8 cellular contexts compared by ENCODE assay signal in genomic region chr6:150004783-150005717, GRCh38. TPM values are rescaled to one million over a fixed set of nuclear protein-coding genes. Genes with fewer than 3 reads are reported as not detected.
DNase-seq lines count a peak whose midpoint lies in the region; ATAC-seq and TF ChIP-seq lines count a peak whose summit lies in the region.

No MANE protein-coding gene starts in this region.

- H4K20me1 ChIP-seq in BLaER1 treated with 17β-estradiol and CSF1 and Interleukin-3, amounts not matched to agents 10 nM and 100 nM, result peaks cover 0 to 22% (median 7%) of the 10 kb centered on the region in 11 experiments; a peak in 8 of 22 replicates

- DNase-seq in NCI-H748 (lab: John Stamatoyannopoulos, UW; ENCODE audit: unreplicated experiment) (peak; percentile 96), dorsolateral prefrontal cortex (peak; percentile 69 to 89 (median 80)), lower leg skin (ENCODE audit: low spot score in 2 of 2) (peak; percentile 88 to 98)
- DNase-seq in activated CD4-positive, alpha-beta T cell treated with anti-CD3 and anti-CD28 coated beads, Interleukin-2, amount 50 U/mL, for 4 hours, result peak; percentile 79 to 80
- DNase-seq in stimulated activated CD4-positive, alpha-beta T cell treated with anti-CD3 and anti-CD28 coated beads, Interleukin-4, amount 100 ng/mL, for 1 hour, result peak; percentile 87

- peak overlapping the region; percentile 39 to 75 (median 60); a peak in 20 of 22 replicates for H3K9ac ChIP-seq in BLaER1 treated with 17β-estradiol and CSF1 and Interleukin-3, amounts not matched to agents 10 nM and 100 nM

- peak; percentile 52 for ATAC-seq in GM19351 (IDR thresholded peaks at IDR 0.05; ENCODE audit: unreplicated experiment)
- peak; percentile 54 for ATAC-seq in HG03520 (IDR thresholded peaks at IDR 0.05; ENCODE audit: unreplicated experiment)

- TF ChIP-seq CTCF in dorsolateral prefrontal cortex (IDR thresholded peaks at IDR 0.05 in 54 of 56, conservative IDR thresholded peaks at IDR 0.05 in 2 of 56; ENCODE audit: low read depth in 1 of 56, partially characterized antibody in 56 of 56) (peak in 13 of 56 donors; percentile 11 to 43 (median 17)), lower leg skin (IDR thresholded peaks at IDR 0.05) (no peak)

- no peak for TF ChIP-seq POLR2A in lower leg skin (IDR thresholded peaks at IDR 0.05)

- peak overlapping the region; percentile 66 to 76 (median 72) for H3K4me3 ChIP-seq in BLaER1 treated with 17β-estradiol and CSF1 and Interleukin-3, amounts not matched to agents 10 nM and 100 nM
- H3K4me3 ChIP-seq in dorsolateral prefrontal cortex (peak overlapping the region; percentile 36 to 78 (median 63)), lower leg skin (ENCODE audit: low read depth, poor library complexity, severe bottlenecking) (peak overlapping the region; percentile 41)

- H3K27ac ChIP-seq in BLaER1 treated with 17β-estradiol and CSF1 and Interleukin-3, amounts not matched to agents 10 nM and 100 nM, result peak overlapping the region in 3 of 11 experiments; percentile 27 to 45 (median 32); a peak in 3 of 22 replicates
- H3K27ac ChIP-seq in dorsolateral prefrontal cortex, result peak overlapping the region in 2 of 59 donors; percentile 48 to 61

- peak overlapping the region; percentile 87 to 99 (median 97) for H3K4me2 ChIP-seq in BLaER1 treated with 17β-estradiol and CSF1 and Interleukin-3, amounts not matched to agents 10 nM and 100 nM

- H3K27me3 ChIP-seq in BLaER1 treated with 17β-estradiol and CSF1 and Interleukin-3, amounts not matched to agents 10 nM and 100 nM, result peaks cover 30 to 49% (median 39%) of the 10 kb centered on the region in 11 experiments
- peaks cover 0 to 67% (median 31%) of the 10 kb centered on the region in 45 donors for H3K27me3 ChIP-seq in dorsolateral prefrontal cortex

- no peaks in the 10 kb centered on the region for H3K36me3 ChIP-seq in BLaER1 treated with 17β-estradiol and CSF1 and Interleukin-3, amounts not matched to agents 10 nM and 100 nM

- intact Hi-C loops in dorsolateral prefrontal cortex (cut with DNase I) (loop anchor here in 1 of 2 donors (5.0 kb wide), 1 partner anchor 163 kb away; no protein-coding TSS in a partner anchor), lower leg skin (cut with DNase I; ENCODE audit: low total_unique reads) (loop anchor here (5.0 kb wide), 1 partner anchor 63 kb away; the partner anchor contains the start of gene ULBP2)

- H3K4me1 ChIP-seq in BLaER1 treated with 17β-estradiol and CSF1 and Interleukin-3, amounts not matched to agents 10 nM and 100 nM, result peaks cover 5 to 18% (median 13%) of the 10 kb centered on the region in 10 experiments; a peak in 19 of 20 replicates

- 2% methylated on average over 46 to 78 of the region's 79 CpGs for whole genome bisulfite sequencing in lower leg skin, 2 donors

- H3K9me3 ChIP-seq in BLaER1 treated with 17β-estradiol and CSF1 and Interleukin-3, amounts not matched to agents 10 nM and 100 nM (replicated peaks in 1 of 11), result peaks cover 0 to 8% (median 3%) of the 10 kb centered on the region in 11 experiments; a peak in 5 of 22 replicates

RNA-seq across cellular contexts. Expression of gene RAET1L, which starts 20.3 kb away (rescaled TPM):
- total RNA-seq in dorsolateral prefrontal cortex (not detected), lower leg skin (1 to 10 TPM; 1.2 to 7.1 (median 3.6) TPM)

RNA-seq across cellular contexts. Expression of gene ULBP1, which starts 41.3 kb away (rescaled TPM):
- 1 to 10 TPM in 1 of 120 experiments, under 1 TPM in 57, not detected in 62; 0.12 to 1.1 (median 0.26) TPM for total RNA-seq in dorsolateral prefrontal cortex
- under 1 TPM in 2 of 4 donors, not detected in 2; 0.32 to 0.38 TPM for total RNA-seq in lower leg skin
